29 cellular contexts compared by ENCODE assay signal in genomic region chr1:237730826-237731350, GRCh38.
"Had no signal": no experiment of that assay in that cellular context is flagged by ENCODE, and none has a peak within 500 bp of the region (broad histone marks: within the 10 kb centered on the region; RNA-seq: fewer than 3 reads in every experiment).

No MANE protein-coding gene starts in this region.

- H3K4me3 Mint-ChIP-seq: dendritic cell treated with granulocyte-macrophage colony-stimulating factor and Interleukin-4, amounts not matched to agents 40 ng/mL and 50 ng/mL, for 4 days; effector memory CD8-positive, alpha-beta T cell; endodermal cell had no signal

- H3K27ac Mint-ChIP-seq: dendritic cell treated with granulocyte-macrophage colony-stimulating factor and Interleukin-4, amounts not matched to agents 40 ng/mL and 50 ng/mL, for 4 days; effector memory CD8-positive, alpha-beta T cell; endodermal cell had no signal

- H3K4me3 ChIP-seq: colonic mucosa, coronary artery, dorsolateral prefrontal cortex, esophagus muscularis mucosa, esophagus squamous epithelium, gastrocnemius medialis, gastroesophageal sphincter, heart left ventricle, heart right ventricle had no signal

- H3K4me1 Mint-ChIP-seq: endodermal cell had no signal

- H3K4me1 ChIP-seq: colonic mucosa, esophagus muscularis mucosa, esophagus squamous epithelium, foreskin keratinocyte, gastrocnemius medialis, gastroesophageal sphincter had no signal

- ATAC-seq: effector memory CD8-positive, alpha-beta T cell; esophagus mucosa; foreskin keratinocyte; gastrocnemius medialis; gastroesophageal sphincter; heart left ventricle; heart right ventricle had no signal

- H3K9me3 Mint-ChIP-seq: endodermal cell had no signal

- H3K27me3 ChIP-seq: colonic mucosa, dorsolateral prefrontal cortex, esophagus muscularis mucosa, esophagus squamous epithelium, foreskin keratinocyte, gastrocnemius medialis, gastroesophageal sphincter, heart left ventricle, heart right ventricle had no signal

- H3K27ac ChIP-seq: colonic mucosa, coronary artery, dorsolateral prefrontal cortex, epithelial cell of prostate, esophagus muscularis mucosa, esophagus squamous epithelium, foreskin keratinocyte, gastrocnemius medialis, gastroesophageal sphincter, heart left ventricle, heart right ventricle had no signal

- H3K36me3 ChIP-seq: colonic mucosa, esophagus squamous epithelium, gastrocnemius medialis had no signal

- H3K9me3 ChIP-seq: colonic mucosa, esophagus muscularis mucosa, esophagus squamous epithelium, gastrocnemius medialis, gastroesophageal sphincter, heart left ventricle, heart right ventricle had no signal

- DNase-seq: colonic mucosa; cortex of kidney; dermis blood vessel endothelial cell; dorsolateral prefrontal cortex; effector CD4-positive, alpha-beta T cell; effector CD8-positive, alpha-beta T cell; effector memory CD4-positive, alpha-beta T cell; effector memory CD8-positive, alpha-beta T cell; endodermal cell; erythroblast; esophagus squamous epithelium; foreskin fibroblast; foreskin keratinocyte; foreskin melanocyte; gastrocnemius medialis; glutamatergic neuron; head of caudate nucleus; heart left ventricle; heart right ventricle had no signal

- H3K27me3 Mint-ChIP-seq: dendritic cell treated with granulocyte-macrophage colony-stimulating factor and Interleukin-4, amounts not matched to agents 40 ng/mL and 50 ng/mL, for 4 days had no signal

- FAIRE-seq: colon, endometrium, endothelial cell of umbilical vein, frontal cortex had no signal
